In the genomic region with DNA sequence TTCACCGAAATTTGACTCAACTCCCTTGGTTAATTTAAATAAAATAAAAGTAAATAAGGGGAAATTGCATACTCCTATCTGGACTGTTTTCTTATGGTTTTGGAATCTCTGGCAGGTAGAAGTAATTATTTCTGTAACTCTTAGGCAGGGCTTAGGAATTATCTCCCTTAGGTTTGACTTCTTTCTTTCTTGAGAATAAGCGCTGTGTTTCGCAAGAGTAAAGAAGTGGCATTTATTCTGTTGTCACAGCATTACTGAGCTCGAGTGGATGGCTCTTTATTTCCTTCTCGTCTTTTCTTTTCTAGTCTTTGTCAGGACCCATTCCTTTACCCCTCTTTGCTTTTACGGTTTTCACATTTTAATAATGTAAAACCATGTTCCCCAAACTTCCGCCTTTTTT, we compare ENCODE assay signal across 2 cellular contexts.
A peak's percentile ranks its signal among the peaks of the same experiment; 100 is the strongest.
TF ChIP-seq lines count a peak whose summit lies in the region.

No MANE protein-coding gene starts in this region.

TF ChIP-seq in HepG2, 621 proteins besides CTCF, POLR2A, EP300 and RAD21:
- TF ChIP-seq TCF7L2 (IDR thresholded peaks at IDR 0.05; ENCODE audit: low read depth, low read length), result no peak
- no peak for TF ChIP-seq ZNF619 (CRISPR knock-in tag; IDR thresholded peaks at IDR 0.05)
- peak; percentile 66 for TF ChIP-seq CEBPB (IDR thresholded peaks at IDR 0.05; ENCODE audit: borderline replicate concordance, low read depth, low read length)
- TF ChIP-seq, protein P1, sequence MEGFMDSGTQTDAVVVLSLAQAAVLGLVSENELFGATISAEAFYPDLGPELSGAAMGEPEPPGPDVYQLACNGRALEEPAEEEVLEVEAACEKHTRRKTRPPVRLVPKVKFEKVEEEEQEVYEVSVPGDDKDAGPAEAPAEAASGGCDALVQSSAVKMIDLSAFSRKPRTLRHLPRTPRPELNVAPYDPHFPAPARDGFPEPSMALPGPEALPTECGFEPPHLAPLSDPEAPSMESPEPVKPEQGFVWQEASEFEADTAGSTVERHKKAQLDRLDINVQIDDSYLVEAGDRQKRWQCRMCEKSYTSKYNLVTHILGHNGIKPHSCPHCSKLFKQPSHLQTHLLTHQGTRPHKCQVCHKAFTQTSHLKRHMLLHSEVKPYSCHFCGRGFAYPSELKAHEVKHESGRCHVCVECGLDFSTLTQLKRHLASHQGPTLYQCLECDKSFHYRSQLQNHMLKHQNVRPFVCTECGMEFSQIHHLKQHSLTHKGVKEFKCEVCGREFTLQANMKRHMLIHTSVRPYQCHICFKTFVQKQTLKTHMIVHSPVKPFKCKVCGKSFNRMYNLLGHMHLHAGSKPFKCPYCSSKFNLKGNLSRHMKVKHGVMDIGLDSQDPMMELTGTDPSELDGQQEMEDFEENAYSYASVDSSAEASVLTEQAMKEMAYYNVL (CRISPR knock-in tag; IDR thresholded peaks at IDR 0.05; ENCODE audit: borderline replicate concordance), result no peak
- TF ChIP-seq, protein P2, sequence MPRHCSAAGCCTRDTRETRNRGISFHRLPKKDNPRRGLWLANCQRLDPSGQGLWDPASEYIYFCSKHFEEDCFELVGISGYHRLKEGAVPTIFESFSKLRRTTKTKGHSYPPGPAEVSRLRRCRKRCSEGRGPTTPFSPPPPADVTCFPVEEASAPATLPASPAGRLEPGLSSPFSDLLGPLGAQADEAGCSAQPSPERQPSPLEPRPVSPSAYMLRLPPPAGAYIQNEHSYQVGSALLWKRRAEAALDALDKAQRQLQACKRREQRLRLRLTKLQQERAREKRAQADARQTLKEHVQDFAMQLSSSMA (CRISPR knock-in tag; IDR thresholded peaks at IDR 0.05), result no peak
- TF ChIP-seq, protein P3, sequence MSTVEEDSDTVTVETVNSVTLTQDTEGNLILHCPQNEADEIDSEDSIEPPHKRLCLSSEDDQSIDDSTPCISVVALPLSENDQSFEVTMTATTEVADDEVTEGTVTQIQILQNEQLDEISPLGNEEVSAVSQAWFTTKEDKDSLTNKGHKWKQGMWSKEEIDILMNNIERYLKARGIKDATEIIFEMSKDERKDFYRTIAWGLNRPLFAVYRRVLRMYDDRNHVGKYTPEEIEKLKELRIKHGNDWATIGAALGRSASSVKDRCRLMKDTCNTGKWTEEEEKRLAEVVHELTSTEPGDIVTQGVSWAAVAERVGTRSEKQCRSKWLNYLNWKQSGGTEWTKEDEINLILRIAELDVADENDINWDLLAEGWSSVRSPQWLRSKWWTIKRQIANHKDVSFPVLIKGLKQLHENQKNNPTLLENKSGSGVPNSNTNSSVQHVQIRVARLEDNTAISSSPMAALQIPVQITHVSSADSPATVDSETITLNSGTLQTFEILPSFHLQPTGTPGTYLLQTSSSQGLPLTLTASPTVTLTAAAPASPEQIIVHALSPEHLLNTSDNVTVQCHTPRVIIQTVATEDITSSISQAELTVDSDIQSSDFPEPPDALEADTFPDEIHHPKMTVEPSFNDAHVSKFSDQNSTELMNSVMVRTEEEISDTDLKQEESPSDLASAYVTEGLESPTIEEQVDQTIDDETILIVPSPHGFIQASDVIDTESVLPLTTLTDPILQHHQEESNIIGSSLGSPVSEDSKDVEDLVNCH (CRISPR knock-in tag; IDR thresholded peaks at IDR 0.05), result no peak
- TF ChIP-seq, protein P4, sequence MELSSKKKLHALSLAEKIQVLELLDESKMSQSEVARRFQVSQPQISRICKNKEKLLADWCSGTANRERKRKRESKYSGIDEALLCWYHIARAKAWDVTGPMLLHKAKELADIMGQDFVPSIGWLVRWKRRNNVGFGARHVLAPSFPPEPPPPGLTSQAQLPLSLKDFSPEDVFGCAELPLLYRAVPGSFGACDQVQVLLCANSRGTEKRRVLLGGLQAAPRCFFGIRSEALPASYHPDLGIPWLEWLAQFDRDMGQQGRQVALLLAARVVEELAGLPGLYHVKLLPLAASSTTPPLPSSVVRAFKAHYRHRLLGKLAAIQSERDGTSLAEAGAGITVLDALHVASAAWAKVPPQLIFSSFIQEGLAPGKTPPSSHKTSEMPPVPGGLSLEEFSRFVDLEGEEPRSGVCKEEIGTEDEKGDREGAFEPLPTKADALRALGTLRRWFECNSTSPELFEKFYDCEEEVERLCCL (CRISPR knock-in tag; IDR thresholded peaks at IDR 0.05; ENCODE audit: borderline replicate concordance), result no peak
- TF ChIP-seq HDAC6 (IDR thresholded peaks at IDR 0.05; ENCODE audit: low read depth, low read length), result no peak

TF ChIP-seq in H1, 55 proteins besides CTCF, POLR2A, EP300 and RAD21:
- TF ChIP-seq SP1 (IDR thresholded peaks at IDR 0.05; ENCODE audit: low read depth, low read length) (no peak), CEBPB (IDR thresholded peaks at IDR 0.05; ENCODE audit: low read depth, low read length) (peak; percentile 66; the same call in 1 of the 2 replicates)
